Comparison of ENCODE assay signal across 9 cellular contexts in genomic region chrX:28586891-28587635, GRCh38. TPM values are rescaled to one million over a fixed set of nuclear protein-coding genes. Genes with fewer than 3 reads are reported as not detected.
A peak's percentile ranks its signal among the peaks of the same experiment; 100 is the strongest.
DNase-seq lines count a peak whose midpoint lies in the region; ATAC-seq and TF ChIP-seq lines count a peak whose summit lies in the region.
"Had no signal": no experiment of that assay in that cellular context is flagged by ENCODE, and none has a peak within 500 bp of the region (broad histone marks: within the 10 kb centered on the region; RNA-seq: fewer than 3 reads in every experiment).

Gene IL1RAPL1 (plus strand): TSS chrX:28587446.

- H3K9ac ChIP-seq in iPS-18a (ENCODE audit: low read length) (no peak within 1 kb of the TSS), smooth muscle cell (ENCODE audit: low read depth) (no peak within 1 kb of the TSS)

- peak within 1 kb of the TSS; percentile 90 for H3K4me2 ChIP-seq in smooth muscle cell

- H3K27ac ChIP-seq in ascending aorta (no peak within 1 kb of the TSS), iPS-18a (ENCODE audit: low read length) (no peak within 1 kb of the TSS), smooth muscle cell (ENCODE audit: low read depth) (no peak within 1 kb of the TSS)
- H3K27ac ChIP-seq: HL-60 had no signal

- no peak for ATAC-seq in stimulated activated naive B cell treated with anti-CD40 and anti-IgM and Interleukin-4, amounts not matched to agents 10 μg/mL and 1 μg/mL and 100 μg/mL, for 72 hours (replicated peaks)
- ATAC-seq in GM19351 (IDR thresholded peaks at IDR 0.05; ENCODE audit: unreplicated experiment), result no peak
- no peak for ATAC-seq in GM18498 (IDR thresholded peaks at IDR 0.05; ENCODE audit: unreplicated experiment)

- no peaks in the 10 kb centered on the region for H3K9me3 ChIP-seq in ascending aorta
- H3K9me3 ChIP-seq in iPS-18a (ENCODE audit: control insufficient read depth, low read depth, low read length), result peaks cover 3% of the 10 kb centered on the region
- H3K9me3 ChIP-seq in smooth muscle cell (replicated peaks; ENCODE audit: low read depth), result no peaks in the 10 kb centered on the region

- no peaks in the 10 kb centered on the region for H3K79me2 ChIP-seq in smooth muscle cell (ENCODE audit: low read depth)

- H4K20me1 ChIP-seq in smooth muscle cell (ENCODE audit: low read depth), result no peaks in the 10 kb centered on the region

- no peaks in the 10 kb centered on the region for H3K9me3 Mint-ChIP-seq in stimulated activated naive B cell treated with anti-CD40 and anti-IgM and Interleukin-4, amounts not matched to agents 10 μg/mL and 1 μg/mL and 100 μg/mL, for 72 hours

- H3K36me3 Mint-ChIP-seq in stimulated activated naive B cell treated with anti-CD40 and anti-IgM and Interleukin-4, amounts not matched to agents 10 μg/mL and 1 μg/mL and 100 μg/mL, for 72 hours, result no peaks in the 10 kb centered on the region

- no peak within 1 kb of the TSS for H3K4me3 Mint-ChIP-seq in stimulated activated naive B cell treated with anti-CD40 and anti-IgM and Interleukin-4, amounts not matched to agents 10 μg/mL and 1 μg/mL and 100 μg/mL, for 72 hours

- H3K27ac Mint-ChIP-seq in stimulated activated naive B cell treated with anti-CD40 and anti-IgM and Interleukin-4, amounts not matched to agents 10 μg/mL and 1 μg/mL and 100 μg/mL, for 72 hours, result no peak within 1 kb of the TSS

- H3F3A ChIP-seq in smooth muscle cell (ENCODE audit: low read depth), result no peaks in the 10 kb centered on the region

- no peaks in the 10 kb centered on the region for H3K4me1 Mint-ChIP-seq in stimulated activated naive B cell treated with anti-CD40 and anti-IgM and Interleukin-4, amounts not matched to agents 10 μg/mL and 1 μg/mL and 100 μg/mL, for 72 hours

- intact Hi-C loops in ascending aorta (cut with DNase I), result no loop called here

- peak within 1 kb of the TSS; percentile 72 for H2AFZ ChIP-seq in smooth muscle cell (ENCODE audit: low read depth)

- H3K4me1 ChIP-seq in ascending aorta, result no peaks in the 10 kb centered on the region
- H3K4me1 ChIP-seq in iPS-18a (ENCODE audit: control insufficient read depth, low read depth, low read length), result peaks cover 8% of the 10 kb centered on the region
- no peaks in the 10 kb centered on the region for H3K4me1 ChIP-seq in smooth muscle cell (ENCODE audit: low read depth)

- no peaks in the 10 kb centered on the region for H3K27me3 Mint-ChIP-seq in stimulated activated naive B cell treated with anti-CD40 and anti-IgM and Interleukin-4, amounts not matched to agents 10 μg/mL and 1 μg/mL and 100 μg/mL, for 72 hours

- no peaks in the 10 kb centered on the region for H3K36me3 ChIP-seq in ascending aorta
- H3K36me3 ChIP-seq in iPS-18a (ENCODE audit: control insufficient read depth, low read depth, low read length), result no peaks in the 10 kb centered on the region
- H3K36me3 ChIP-seq in smooth muscle cell (ENCODE audit: low read depth), result no peaks in the 10 kb centered on the region

- H3K4me3 ChIP-seq in ascending aorta, result peak within 1 kb of the TSS; percentile 39 to 46
- peak within 1 kb of the TSS; percentile 70 for H3K4me3 ChIP-seq in iPS-18a (ENCODE audit: low read length)
- H3K4me3 ChIP-seq in smooth muscle cell, result peak within 1 kb of the TSS; percentile 48

- DNase-seq in HCEC 1CT (peak; percentile 1), ascending aorta (ENCODE audit: low spot score in 2 of 2) (no peak), smooth muscle cell (lab: John Stamatoyannopoulos, UW; ENCODE audit: unreplicated experiment) (no peak)
- no peak for DNase-seq in activated effector memory CD4-positive, alpha-beta T cell treated with anti-CD3 and anti-CD28 coated beads, Interleukin-2, amount 50 U/mL, for 16 hours
- no peak for DNase-seq in stimulated activated naive B cell treated with anti-CD40 and anti-IgM and Interleukin-4, amounts not matched to agents 10 μg/mL and 1 μg/mL and 100 μg/mL, for 72 hours

- 36% methylated on average over 17 of the region's 17 CpGs for WGBS in smooth muscle cell (ENCODE audit: low lambda C conversion rate)

- TF ChIP-seq CTCF in ascending aorta (IDR thresholded peaks at IDR 0.05) (peak in 1 of 3 experiments; percentile 18), smooth muscle cell (IDR thresholded peaks at IDR 0.05; ENCODE audit: borderline replicate concordance, insufficient read depth, poor library complexity, severe bottlenecking) (peak; percentile 7)

- H3K27me3 ChIP-seq in ascending aorta (no peaks in the 10 kb centered on the region), iPS-18a (ENCODE audit: control insufficient read depth, insufficient read depth, low read length) (no peaks in the 10 kb centered on the region), smooth muscle cell (ENCODE audit: low read depth) (no peaks in the 10 kb centered on the region)

RNA-seq across cellular contexts. Expression of gene IL1RAPL1, which starts in this region (rescaled TPM):
- not detected for total RNA-seq in ascending aorta
- total RNA-seq in smooth muscle cell, result 0.04 and 0.72 TPM in 2 replicates
- not detected in 2 replicates for polyA plus RNA-seq in smooth muscle cell
